20 cellular contexts compared by ENCODE assay signal in the genomic region with DNA sequence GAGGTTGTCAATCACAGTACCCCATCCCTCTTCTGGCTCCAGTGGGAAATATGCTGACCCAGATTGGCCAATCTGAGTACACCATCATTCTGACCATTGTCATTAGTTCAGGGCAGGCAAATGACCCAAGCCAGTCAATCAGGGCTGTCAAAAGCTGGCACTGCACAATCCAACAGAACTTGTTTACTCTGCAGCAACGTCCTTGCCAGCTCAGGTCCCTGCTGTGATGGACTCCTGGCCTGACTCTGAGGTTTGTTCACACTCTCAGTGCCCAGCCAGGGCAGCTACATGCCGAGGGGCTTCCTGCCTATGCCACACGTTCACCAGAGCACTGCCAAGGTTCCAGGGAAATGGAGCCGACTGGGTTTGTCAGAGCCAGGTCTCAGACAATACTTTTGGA. TPM values are rescaled to one million over a fixed set of nuclear protein-coding genes. Genes with fewer than 3 reads are reported as not detected.
A peak's percentile ranks its signal among the peaks of the same experiment; 100 is the strongest.
DNase-seq lines count a peak whose midpoint lies in the region; ATAC-seq, FAIRE-seq and TF ChIP-seq lines count a peak whose summit lies in the region.
"Had no signal": no experiment of that assay in that cellular context is flagged by ENCODE, and none has a peak within 500 bp of the region (broad histone marks: within the 10 kb centered on the region; RNA-seq: fewer than 3 reads in every experiment).

No MANE protein-coding gene starts in this region.

- TF ChIP-seq RAD21 in liver (IDR thresholded peaks at IDR 0.05) = peak in 1 of 2 donors; percentile 22

- ATAC-seq in heart right ventricle (no peak), GM18907 (IDR thresholded peaks at IDR 0.05; ENCODE audit: unreplicated experiment) (no peak)
- ATAC-seq: A549, GM23338 had no signal

- H3K27ac ChIP-seq in heart right ventricle = peak overlapping the region in 8 of 10 donors; percentile 25 to 86 (median 61)
- H3K27ac ChIP-seq in ascending aorta = peak overlapping the region; percentile 73 to 81
- no peak overlapping the region for H3K27ac ChIP-seq in liver (ENCODE audit: low read depth in 1 of 2, low read length in 2 of 2)
- peak overlapping the region; percentile 8 to 68 for H3K27ac ChIP-seq in tibial artery
- H3K27ac ChIP-seq: BLaER1 treated with 17β-estradiol and CSF1 and Interleukin-3, amounts not matched to agents 10 nM and 100 nM; KMS-11 had no signal

- H3K27me3 ChIP-seq in heart right ventricle = no peaks in the 10 kb centered on the region
- no peaks in the 10 kb centered on the region for H3K27me3 ChIP-seq in ascending aorta
- no peaks in the 10 kb centered on the region for H3K27me3 ChIP-seq in liver (ENCODE audit: control insufficient read depth in 4 of 4, insufficient read depth in 4 of 4, low read length in 3 of 4)
- no peaks in the 10 kb centered on the region for H3K27me3 ChIP-seq in tibial artery
- H3K27me3 ChIP-seq: BLaER1 treated with 17β-estradiol and CSF1 and Interleukin-3, amounts not matched to agents 10 nM and 100 nM had no signal

- FAIRE-seq in H54 (lab: Jason Lieb, UNC) = no peak
- FAIRE-seq: A549, RCC 7860 had no signal

- DNase-seq in heart right ventricle (no peak), cardiac septum (ENCODE audit: low spot score) (no peak), ascending aorta (ENCODE audit: low spot score in 2 of 2) (no peak), tibial artery (no peak), ecto neural progenitor cell (ENCODE audit: low spot score) (no peak), H54 (ENCODE audit: insufficient read length, low spot score) (no peak)
- DNase-seq: DMS79 treated with DMSO at 0.1 percent for 48 hours, NCI-H1092 treated with DMSO at 0.1 percent for 48 hours, NCI-H2081 treated with DMSO at 0.1 percent for 48 hours, NCI-H524 treated with DMSO at 0.1 percent for 48 hours, SHP77 had no signal

- no peak for TF ChIP-seq POLR2A in H54 (IDR thresholded peaks at IDR 0.05; ENCODE audit: low read depth, low read length)

- peaks cover 11 to 65% (median 36%) of the 10 kb centered on the region in 9 donors for H3K4me1 ChIP-seq in heart right ventricle
- H3K4me1 ChIP-seq in ascending aorta = peaks cover 3 to 37% of the 10 kb centered on the region in 2 donors
- H3K4me1 ChIP-seq in liver (ENCODE audit: control insufficient read depth in 4 of 4, insufficient read depth in 4 of 4, low read length in 3 of 4) = peaks cover 0 to 3% (median 0%) of the 10 kb centered on the region in 4 donors
- peaks cover 0 to 44% (median 15%) of the 10 kb centered on the region in 4 donors for H3K4me1 ChIP-seq in tibial artery

- H3K9me3 ChIP-seq in heart right ventricle (no peaks in the 10 kb centered on the region), ascending aorta (no peaks in the 10 kb centered on the region), liver (ENCODE audit: control insufficient read depth in 4 of 4, low read length in 3 of 4) (no peaks in the 10 kb centered on the region), tibial artery (no peaks in the 10 kb centered on the region)
- H3K9me3 ChIP-seq: A549; BLaER1 treated with 17β-estradiol and CSF1 and Interleukin-3, amounts not matched to agents 10 nM and 100 nM had no signal

- 73 to 79% methylated on average over 4 of the region's 4 CpGs for WGBS in heart right ventricle, 2 donors
- 36% methylated on average over 4 of the region's 4 CpGs for WGBS in liver

- H3K4me3 ChIP-seq in heart right ventricle (no peak overlapping the region), ascending aorta (no peak overlapping the region), liver (ENCODE audit: low read depth in 1 of 3, low read length in 3 of 3) (no peak overlapping the region), tibial artery (no peak overlapping the region)
- H3K4me3 ChIP-seq: A549; BLaER1 treated with 17β-estradiol and CSF1 and Interleukin-3, amounts not matched to agents 10 nM and 100 nM; GM23338 had no signal

- TF ChIP-seq CTCF in heart right ventricle (IDR thresholded peaks at IDR 0.05) (no peak), ascending aorta (IDR thresholded peaks at IDR 0.05) (no peak), liver (IDR thresholded peaks at IDR 0.05; ENCODE audit: low read depth, low read length, missing input control) (no peak), tibial artery (IDR thresholded peaks at IDR 0.05) (no peak)

- H3K9ac ChIP-seq in liver (ENCODE audit: low read depth in 1 of 2, low read length in 2 of 2) = no peak overlapping the region
- H3K9ac ChIP-seq: BLaER1 treated with 17β-estradiol and CSF1 and Interleukin-3, amounts not matched to agents 10 nM and 100 nM; KMS-11 had no signal

- intact Hi-C loops in heart right ventricle (cut with DNase I) = loop anchor here in 1 of 10 donors (10.0 kb wide), 1 partner anchor 71 kb away; no protein-coding TSS in a partner anchor
- intact Hi-C loops in cardiac septum (cut with DNase I) = loop anchor here (5.0 kb wide), 1 partner anchor 68 kb away; no protein-coding TSS in a partner anchor
- intact Hi-C loops in ascending aorta (cut with DNase I) = no loop called here
- intact Hi-C loops in tibial artery (cut with DNase I; ENCODE audit: low total_unique reads) = no loop called here

- H3K36me3 ChIP-seq in heart right ventricle (no peaks in the 10 kb centered on the region), ascending aorta (no peaks in the 10 kb centered on the region), liver (ENCODE audit: control insufficient read depth in 4 of 4, insufficient read depth in 3 of 4, low read depth in 1 of 4, low read length in 3 of 4) (no peaks in the 10 kb centered on the region), tibial artery (no peaks in the 10 kb centered on the region)
- H3K36me3 ChIP-seq: BLaER1 treated with 17β-estradiol and CSF1 and Interleukin-3, amounts not matched to agents 10 nM and 100 nM had no signal

TF ChIP-seq in liver, 16 proteins besides CTCF, POLR2A, EP300 and RAD21 (continues in another document):
- TF ChIP-seq, protein P1, sequence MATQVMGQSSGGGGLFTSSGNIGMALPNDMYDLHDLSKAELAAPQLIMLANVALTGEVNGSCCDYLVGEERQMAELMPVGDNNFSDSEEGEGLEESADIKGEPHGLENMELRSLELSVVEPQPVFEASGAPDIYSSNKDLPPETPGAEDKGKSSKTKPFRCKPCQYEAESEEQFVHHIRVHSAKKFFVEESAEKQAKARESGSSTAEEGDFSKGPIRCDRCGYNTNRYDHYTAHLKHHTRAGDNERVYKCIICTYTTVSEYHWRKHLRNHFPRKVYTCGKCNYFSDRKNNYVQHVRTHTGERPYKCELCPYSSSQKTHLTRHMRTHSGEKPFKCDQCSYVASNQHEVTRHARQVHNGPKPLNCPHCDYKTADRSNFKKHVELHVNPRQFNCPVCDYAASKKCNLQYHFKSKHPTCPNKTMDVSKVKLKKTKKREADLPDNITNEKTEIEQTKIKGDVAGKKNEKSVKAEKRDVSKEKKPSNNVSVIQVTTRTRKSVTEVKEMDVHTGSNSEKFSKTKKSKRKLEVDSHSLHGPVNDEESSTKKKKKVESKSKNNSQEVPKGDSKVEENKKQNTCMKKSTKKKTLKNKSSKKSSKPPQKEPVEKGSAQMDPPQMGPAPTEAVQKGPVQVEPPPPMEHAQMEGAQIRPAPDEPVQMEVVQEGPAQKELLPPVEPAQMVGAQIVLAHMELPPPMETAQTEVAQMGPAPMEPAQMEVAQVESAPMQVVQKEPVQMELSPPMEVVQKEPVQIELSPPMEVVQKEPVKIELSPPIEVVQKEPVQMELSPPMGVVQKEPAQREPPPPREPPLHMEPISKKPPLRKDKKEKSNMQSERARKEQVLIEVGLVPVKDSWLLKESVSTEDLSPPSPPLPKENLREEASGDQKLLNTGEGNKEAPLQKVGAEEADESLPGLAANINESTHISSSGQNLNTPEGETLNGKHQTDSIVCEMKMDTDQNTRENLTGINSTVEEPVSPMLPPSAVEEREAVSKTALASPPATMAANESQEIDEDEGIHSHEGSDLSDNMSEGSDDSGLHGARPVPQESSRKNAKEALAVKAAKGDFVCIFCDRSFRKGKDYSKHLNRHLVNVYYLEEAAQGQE (IDR thresholded peaks at IDR 0.05) = no peak
- TF ChIP-seq ATF3 (IDR thresholded peaks at IDR 0.05) = no peak
- no peak for TF ChIP-seq HNF4G (IDR thresholded peaks at IDR 0.05)
- peak; percentile 33 for TF ChIP-seq SP1 (IDR thresholded peaks at IDR 0.05)
- TF ChIP-seq, protein P2, sequence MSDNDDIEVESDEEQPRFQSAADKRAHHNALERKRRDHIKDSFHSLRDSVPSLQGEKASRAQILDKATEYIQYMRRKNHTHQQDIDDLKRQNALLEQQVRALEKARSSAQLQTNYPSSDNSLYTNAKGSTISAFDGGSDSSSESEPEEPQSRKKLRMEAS (IDR thresholded peaks at IDR 0.05) = no peak
- TF ChIP-seq RXRA (IDR thresholded peaks at IDR 0.05) = peak; percentile 63 to 72
- TF ChIP-seq TAF1 (conservative IDR thresholded peaks at IDR 0.05) = no peak
- peak; percentile 80 for TF ChIP-seq FOXA1 (IDR thresholded peaks at IDR 0.05)
- TF ChIP-seq EGR1 (IDR thresholded peaks at IDR 0.05; ENCODE audit: low read depth in 2 of 2) = no peak
- no peak for TF ChIP-seq NR2F2 (IDR thresholded peaks at IDR 0.05)
- no peak for TF ChIP-seq JUND (IDR thresholded peaks at IDR 0.05)
- TF ChIP-seq YY1 (IDR thresholded peaks at IDR 0.05) = no peak
- peak; percentile 75 to 76 for TF ChIP-seq HNF4A (conservative IDR thresholded peaks at IDR 0.05)
- TF ChIP-seq FOXA2 (IDR thresholded peaks at IDR 0.05) = peak; percentile 92
- no peak for TF ChIP-seq GABPA (IDR thresholded peaks at IDR 0.05 in 1 of 2, conservative IDR thresholded peaks at IDR 0.05 in 1 of 2)

RNA-seq across cellular contexts. Expression of gene OVAAL, which starts 14.7 kb away (rescaled TPM):
- total RNA-seq in heart right ventricle (1 to 10 TPM in 9 of 10 donors, under 1 TPM in 1; 0.27 to 5.8 (median 2.7) TPM), cardiac septum (6.3 TPM), ascending aorta (not detected), liver (not detected)
- polyA plus RNA-seq in heart right ventricle (1 to 10 TPM; 2.3 to 7.3 TPM), liver (not detected)
- total RNA-seq: G401, GM23338, MCF 10A had no signal
- polyA plus RNA-seq: GM23338 had no signal

RNA-seq across cellular contexts. Expression of gene ACBD6, which starts 41.7 kb away (rescaled TPM):
- total RNA-seq in heart right ventricle = 10 to 100 TPM; 16.2 to 24.7 (median 20.4) TPM
- polyA plus RNA-seq in heart right ventricle = 10 to 100 TPM; 27.9 to 30.0 TPM
- total RNA-seq in cardiac septum = 19.0 TPM
- 67.7 TPM for total RNA-seq in ascending aorta
- 10 to 100 TPM; 16.1 to 17.3 TPM for total RNA-seq in liver
- 10 to 100 TPM in 1 of 2 donors, 1 to 10 TPM in 1; 8.3 to 11.9 TPM for polyA plus RNA-seq in liver

Comparison
In these comparisons a context has a peak if more than half of its experiments do, and no peak if none do; other contexts are left out.
1. H3K27ac ChIP-seq: peak in heart right ventricle (8 of 10), ascending aorta (2 of 2) and tibial artery (2 of 2); none in liver (0 of 2).